ENCODE assay signal across 8 cellular contexts in the genomic region with DNA sequence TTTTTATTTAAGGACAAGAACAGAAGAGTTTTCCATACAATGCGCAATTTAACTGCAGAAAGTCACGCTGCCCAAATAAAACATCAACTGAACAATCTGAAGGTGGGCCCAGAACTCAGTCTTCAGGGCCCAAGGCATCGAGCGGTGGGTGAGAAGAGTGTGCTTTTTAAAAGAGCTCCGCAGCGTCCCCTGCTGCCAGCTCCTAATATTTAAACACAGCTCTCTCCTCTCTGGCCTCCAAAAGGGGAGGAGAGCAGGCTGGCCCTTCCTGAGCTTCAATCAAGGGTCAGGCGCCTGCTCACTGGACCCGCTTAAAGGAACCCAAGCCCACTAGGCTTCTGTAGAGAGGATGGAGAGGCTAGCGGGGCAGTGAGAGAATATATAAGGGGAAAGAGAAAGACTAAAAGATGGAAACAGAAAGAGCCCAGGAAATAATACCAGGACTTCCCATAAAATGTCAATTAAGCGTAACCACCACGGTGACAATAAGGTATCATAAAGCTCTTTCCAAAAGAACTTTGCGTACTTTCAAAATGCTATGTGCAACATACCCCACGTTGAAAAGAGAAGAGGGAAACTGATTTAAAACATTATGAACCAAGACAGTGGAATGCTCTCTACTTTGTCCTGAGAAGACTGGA. TPM values are rescaled to one million over a fixed set of nuclear protein-coding genes. Genes with fewer than 3 reads are reported as not detected.
A peak's percentile ranks its signal among the peaks of the same experiment; 100 is the strongest.
DNase-seq lines count a peak whose midpoint lies in the region; ATAC-seq and TF ChIP-seq lines count a peak whose summit lies in the region.

No MANE protein-coding gene starts in this region.

- 22 to 24% (median 23%) methylated on average over 13 of the region's 13 CpGs for WGBS in heart left ventricle, 4 donors
- 8% methylated on average over 13 of the region's 13 CpGs for WGBS in prostate gland

- ATAC-seq in GM21737 (IDR thresholded peaks at IDR 0.05; ENCODE audit: unreplicated experiment) (peak; percentile 38), heart left ventricle (peak; percentile 57 to 77 (median 68))

- peak overlapping the region; percentile 91 for H3K4me3 ChIP-seq in SU-DHL-6 (ENCODE audit: insufficient read depth, low read length, poor library complexity, severe bottlenecking)
- H3K4me3 ChIP-seq in heart left ventricle: peak overlapping the region in 9 of 12 donors; percentile 64 to 89 (median 78)
- H3K4me3 ChIP-seq in prostate gland: peak overlapping the region in 1 of 2 donors; percentile 9

- H3K79me2 ChIP-seq in SU-DHL-6 (ENCODE audit: insufficient read depth, low read length): peaks cover 78% of the 10 kb centered on the region

- intact Hi-C loops in heart left ventricle (cut with DNase I) (loop anchor here (1.0 to 5.0 kb wide), 14 partner anchors 19 to 324 kb away; a partner anchor contains a TSS), prostate gland (cut with DNase I) (loop anchor here (2.0 to 5.0 kb wide), 3 partner anchors 37 to 94 kb away; no protein-coding TSS in a partner anchor)

- no peaks in the 10 kb centered on the region for H3K9me3 ChIP-seq in SU-DHL-6 (ENCODE audit: insufficient read depth, low read length)
- no peaks in the 10 kb centered on the region for H3K9me3 ChIP-seq in heart left ventricle
- H3K9me3 ChIP-seq in prostate gland: no peaks in the 10 kb centered on the region

- peak; percentile 63 for DNase-seq in Daoy (ENCODE audit: low read depth)
- DNase-seq in LoVo (ENCODE audit: low spot score): peak; percentile 69
- peak; percentile 45 for DNase-seq in amniotic stem cell (lab: John Stamatoyannopoulos, UW)
- DNase-seq in heart left ventricle: peak; percentile 85 to 90 (median 87)
- DNase-seq in prostate gland (ENCODE audit: low spot score): peak; percentile 83
- no peak for DNase-seq in NCI-H2171 treated with DMSO at 0.1 percent for 48 hours (lab: John Stamatoyannopoulos, UW)

- peak overlapping the region; percentile 95 for H3K4me2 ChIP-seq in SU-DHL-6 (ENCODE audit: low read depth, low read length, poor library complexity, severe bottlenecking)

- peak overlapping the region; percentile 98 for H3K9ac ChIP-seq in SU-DHL-6 (ENCODE audit: low read length)

- 0 out of 2 replicates have a peak, but pooled peaks cover 4% of the 10 kb centered on the region for H4K20me1 ChIP-seq in SU-DHL-6 (ENCODE audit: low read depth, low read length)

- TF ChIP-seq CTCF in SU-DHL-6 (IDR thresholded peaks at IDR 0.05; ENCODE audit: insufficient read depth, low read length, poor library complexity, severe bottlenecking) (peak; percentile 85), heart left ventricle (IDR thresholded peaks at IDR 0.05) (peak; percentile 73 to 95 (median 92)), prostate gland (IDR thresholded peaks at IDR 0.05) (peak; percentile 60 to 94 (median 88))

- peak in 1 of 2 donors; percentile 12 for TF ChIP-seq POLR2A in heart left ventricle (IDR thresholded peaks at IDR 0.05)
- peak; percentile 38 for TF ChIP-seq POLR2A in prostate gland (IDR thresholded peaks at IDR 0.05)

- H3K9me2 ChIP-seq in SU-DHL-6 (replicated peaks; ENCODE audit: insufficient read depth, low read length): no peaks in the 10 kb centered on the region

- no peak overlapping the region for H2AFZ ChIP-seq in SU-DHL-6 (ENCODE audit: low read depth, low read length, severe bottlenecking)

- no peaks in the 10 kb centered on the region for H3K36me3 ChIP-seq in SU-DHL-6 (ENCODE audit: low read length)
- H3K36me3 ChIP-seq in heart left ventricle: no peaks in the 10 kb centered on the region
- no peaks in the 10 kb centered on the region for H3K36me3 ChIP-seq in prostate gland

- peaks cover 36 to 80% (median 69%) of the 10 kb centered on the region in 12 donors for H3K4me1 ChIP-seq in heart left ventricle
- peaks cover 30% of the 10 kb centered on the region for H3K4me1 ChIP-seq in prostate gland (replicated peaks)

- peaks cover 50% of the 10 kb centered on the region for H3F3A ChIP-seq in SU-DHL-6 (ENCODE audit: insufficient read depth)

- H3K27ac ChIP-seq in SU-DHL-6 (ENCODE audit: low read depth, low read length) (peak overlapping the region; percentile 97), heart left ventricle (peak overlapping the region; percentile 58 to 95 (median 84)), prostate gland (peak overlapping the region; percentile 66 to 76)

- H3K27me3 ChIP-seq in SU-DHL-6 (ENCODE audit: low read length) (no peaks in the 10 kb centered on the region), heart left ventricle (no peaks in the 10 kb centered on the region), prostate gland (replicated peaks; ENCODE audit: insufficient read depth) (no peaks in the 10 kb centered on the region)

RNA-seq across cellular contexts. Expression of a gene that starts 2.8 kb away (rescaled TPM):
- total RNA-seq in Daoy (2014; rRNA removed; shearing (Covaris generic)): 11.4 and 12.1 TPM in 2 replicates
- total RNA-seq in heart left ventricle (10 to 100 TPM; 30.2 to 57.7 (median 36.3) TPM), prostate gland (100 to 1,000 TPM in 1 of 2 donors, 10 to 100 TPM in 1; 28.9 to 101 TPM)
- 10 to 100 TPM; 23.7 to 25.6 TPM for polyA plus RNA-seq in heart left ventricle

RNA-seq across cellular contexts. Expression of a gene that starts 50.3 kb away (rescaled TPM):
- 40.9 and 43.0 TPM in 2 replicates for total RNA-seq in Daoy (2014; rRNA removed; shearing (Covaris generic))
- total RNA-seq in heart left ventricle (10 to 100 TPM in 6 of 9 donors, 1 to 10 TPM in 3; 3.6 to 14.8 (median 11.6) TPM), prostate gland (10 to 100 TPM; 15.7 to 20.5 TPM)
- 10 to 100 TPM; 10.4 to 10.5 TPM for polyA plus RNA-seq in heart left ventricle
